ENCODE assay signal across 6 cellular contexts in the genomic region with DNA sequence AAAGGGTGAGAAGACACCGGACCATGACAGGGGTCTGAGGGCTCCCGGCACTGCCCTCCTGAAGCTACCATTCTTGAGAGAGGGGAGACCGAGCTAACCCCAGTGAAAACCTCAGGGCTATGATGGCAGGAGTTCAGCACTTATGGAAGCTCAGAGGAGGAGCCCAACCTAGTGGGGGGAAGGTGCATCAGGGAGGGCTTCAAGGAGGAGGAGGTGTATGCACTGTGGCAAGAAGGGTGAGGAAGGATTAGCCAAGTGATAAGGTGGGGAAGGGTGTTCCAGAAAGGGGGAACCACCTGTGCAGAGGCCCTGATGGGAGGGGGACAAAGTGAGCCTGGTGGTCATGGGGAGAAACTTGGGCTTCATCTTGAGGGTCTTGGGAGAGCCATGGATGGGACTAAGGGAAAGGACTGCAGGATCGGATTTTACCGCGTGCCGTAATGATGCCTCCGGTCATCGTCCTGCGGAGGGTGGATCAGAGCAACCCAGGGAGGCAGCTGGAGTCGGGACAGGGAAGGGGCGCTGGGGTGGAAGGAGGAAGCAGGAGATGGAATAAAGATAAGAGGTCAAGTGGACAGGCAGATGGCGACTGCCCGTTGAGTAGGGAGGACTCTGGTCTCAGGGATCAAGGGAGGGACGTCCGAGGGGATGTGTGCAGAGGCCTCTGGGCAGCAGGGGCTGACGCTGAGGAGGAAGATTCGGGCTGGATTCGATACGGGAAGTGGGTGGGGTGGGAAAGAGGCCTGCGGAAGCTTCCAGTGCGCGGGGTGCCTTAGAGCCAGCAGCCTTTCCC. TPM values are rescaled to one million over a fixed set of nuclear protein-coding genes. Genes with fewer than 3 reads are reported as not detected.
DNase-seq lines count a peak whose midpoint lies in the region; TF ChIP-seq lines count a peak whose summit lies in the region.

No MANE protein-coding gene starts in this region.

- peak overlapping the region; percentile 89 for H3K4me3 ChIP-seq in HUES48 (ENCODE audit: low read depth, low read length)
- H3K4me3 ChIP-seq in colonic mucosa = peak overlapping the region; percentile 62
- peak overlapping the region; percentile 78 for H3K4me3 ChIP-seq in parathyroid adenoma (ENCODE audit: low read depth, low read length)

- intact Hi-C loops in colonic mucosa (cut with DNase I) = no loop called here

- peak overlapping the region; percentile 97 for H2AFZ ChIP-seq in parathyroid adenoma

- H3K36me3 ChIP-seq in HUES48 (ENCODE audit: control insufficient read depth, insufficient read depth, low read length) = no peaks in the 10 kb centered on the region
- no peaks in the 10 kb centered on the region for H3K36me3 ChIP-seq in colonic mucosa
- H3K36me3 ChIP-seq in parathyroid adenoma (ENCODE audit: control insufficient read depth, insufficient read depth, low read length) = no peaks in the 10 kb centered on the region

- no peaks in the 10 kb centered on the region for H3K4me1 ChIP-seq in HUES48 (ENCODE audit: control insufficient read depth, insufficient read depth, low read length)
- peaks cover 2% of the 10 kb centered on the region for H3K4me1 ChIP-seq in colonic mucosa
- no peaks in the 10 kb centered on the region for H3K4me1 ChIP-seq in parathyroid adenoma

- TF ChIP-seq CTCF in colonic mucosa (IDR thresholded peaks at IDR 0.05) (no peak), parathyroid adenoma (IDR thresholded peaks at IDR 0.05) (no peak)

- H3K9ac ChIP-seq in HUES48 (ENCODE audit: low read depth, low read length) (no peak overlapping the region), colonic mucosa (ENCODE audit: low read depth in 2 of 2, low read length in 2 of 2) (peak overlapping the region; percentile 34 to 47), parathyroid adenoma (no peak overlapping the region)

- H3K9me3 ChIP-seq in HUES48 (ENCODE audit: control insufficient read depth, insufficient read depth, low read length) = 0 out of 2 replicates have a peak, but pooled peaks cover 5% of the 10 kb centered on the region
- no peaks in the 10 kb centered on the region for H3K9me3 ChIP-seq in colonic mucosa
- H3K9me3 ChIP-seq in parathyroid adenoma (ENCODE audit: control insufficient read depth, low read length) = no peaks in the 10 kb centered on the region

- H3K27ac ChIP-seq in HUES48 (ENCODE audit: low read depth, low read length) = no peak overlapping the region
- no peak overlapping the region for H3K27ac ChIP-seq in colonic mucosa
- H3K27ac ChIP-seq in parathyroid adenoma = no peak overlapping the region

- DNase-seq in colonic mucosa (no peak), NCI-H2107 (lab: John Stamatoyannopoulos, UW) (no peak)
- DNase-seq in stimulated activated CD4-positive, alpha-beta T cell treated with anti-CD3 and anti-CD28 coated beads, Interleukin-2, amount 100 ng/mL, for 24 hours = no peak
- DNase-seq in central memory CD4-positive, alpha-beta T cell = no peak

- no peaks in the 10 kb centered on the region for H3K79me2 ChIP-seq in parathyroid adenoma

- peak overlapping the region; percentile 100 for H3K4me2 ChIP-seq in parathyroid adenoma (ENCODE audit: low read length)

- H3K27me3 ChIP-seq in HUES48 (ENCODE audit: control insufficient read depth, insufficient read depth, low read length) = peaks cover 36% of the 10 kb centered on the region
- peaks cover 4% of the 10 kb centered on the region for H3K27me3 ChIP-seq in colonic mucosa
- H3K27me3 ChIP-seq in parathyroid adenoma (ENCODE audit: control insufficient read depth, insufficient read depth, low read length) = no peaks in the 10 kb centered on the region

RNA-seq across cellular contexts. Expression of gene PSMD8, which starts 13.3 kb away (rescaled TPM):
- total RNA-seq in colonic mucosa = 100 to 1,000 TPM; 126 to 184 TPM

RNA-seq across cellular contexts. Expression of gene CATSPERG, which starts 25.4 kb away (rescaled TPM):
- total RNA-seq in colonic mucosa = 1 to 10 TPM; 3.2 to 8.4 TPM

RNA-seq across cellular contexts. Expression of gene GGN, which starts 26.8 kb away (rescaled TPM):
- total RNA-seq in colonic mucosa = under 1 TPM; 0.37 to 0.45 TPM

RNA-seq across cellular contexts. Expression of gene SPRED3, which starts 27.5 kb away (rescaled TPM):
- total RNA-seq in colonic mucosa = under 1 TPM; 0.61 to 0.99 TPM

RNA-seq across cellular contexts. Expression of gene KCNK6, which starts 41.4 kb away (rescaled TPM):
- 10 to 100 TPM; 19.8 to 23.4 TPM for total RNA-seq in colonic mucosa

Comparison
In these comparisons a context has a peak if more than half of its experiments do, and no peak if none do; other contexts are left out.
1. H3K9ac ChIP-seq: peak in colonic mucosa (2 of 2); none in HUES48 (single experiment) and parathyroid adenoma (single experiment).
2. Peak in every context shown above with its lines, with median percentiles within 50 percentile points of each other: H3K4me3 ChIP-seq.